ENCODE assay signal across 8 cellular contexts in the genomic region with DNA sequence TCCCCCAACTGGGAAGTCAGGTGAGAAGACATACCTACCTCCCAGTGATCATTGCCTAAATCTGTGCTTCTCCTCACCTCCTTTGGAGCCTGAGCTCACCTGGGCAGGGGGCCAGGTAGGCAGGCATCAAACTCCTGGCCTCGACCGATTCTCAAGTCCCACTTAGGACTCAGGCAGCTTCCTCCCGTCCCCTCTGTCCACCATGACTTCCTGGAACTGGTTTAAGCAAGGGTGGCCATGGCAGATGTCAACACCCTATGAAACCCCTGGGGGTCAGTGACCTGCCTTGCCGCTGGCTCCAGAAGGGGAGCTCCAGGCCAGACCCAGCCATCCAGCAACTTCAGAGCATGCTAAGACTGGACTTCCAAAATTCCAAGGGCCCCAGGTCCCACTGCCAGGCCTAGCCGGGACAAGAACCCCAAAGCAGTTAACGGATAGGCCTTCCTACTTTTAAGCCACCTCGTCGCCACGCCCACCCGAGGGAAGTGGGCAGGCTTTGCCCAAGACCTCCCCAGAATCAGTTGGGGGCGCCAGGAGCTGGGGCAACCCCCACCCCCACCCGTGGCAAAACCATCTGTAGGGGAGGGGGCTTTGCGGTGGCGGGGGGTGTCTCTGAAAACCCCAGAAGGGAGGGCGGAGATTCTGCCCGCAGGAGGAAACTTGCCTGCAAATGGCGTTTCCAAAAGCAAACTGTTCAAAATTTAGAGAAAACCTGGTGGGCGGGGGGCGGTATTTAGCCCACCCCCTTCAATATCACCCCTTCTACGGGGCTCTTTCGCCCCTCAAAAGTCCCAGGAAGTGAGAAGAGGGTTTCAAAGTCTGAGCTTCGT. TPM values are rescaled to one million over a fixed set of nuclear protein-coding genes. Genes with fewer than 3 reads are reported as not detected.
DNase-seq lines count a peak whose midpoint lies in the region; ATAC-seq, FAIRE-seq and TF ChIP-seq lines count a peak whose summit lies in the region.

No MANE protein-coding gene starts in this region.

- H3K27ac ChIP-seq in SU-DHL-6 (ENCODE audit: low read depth, low read length) (peak overlapping the region; percentile 62), astrocyte (ENCODE audit: low read depth, low read length) (peak overlapping the region; percentile 63), iPS DF 6.9 (ENCODE audit: low read length) (no peak overlapping the region), skeletal muscle tissue (ENCODE audit: low read depth, low read length) (peak overlapping the region; percentile 86)

- H3K79me2 ChIP-seq in SU-DHL-6 (ENCODE audit: insufficient read depth, low read length): peaks cover 5% of the 10 kb centered on the region; the same call in 1 of the 2 replicates
- peaks cover 50% of the 10 kb centered on the region for H3K79me2 ChIP-seq in astrocyte (ENCODE audit: insufficient read depth, low read length)

- H4K20me1 ChIP-seq in SU-DHL-6 (ENCODE audit: low read depth, low read length): no peaks in the 10 kb centered on the region
- H4K20me1 ChIP-seq in astrocyte (ENCODE audit: insufficient read depth, low read length): peaks cover 45% of the 10 kb centered on the region

- no peaks in the 10 kb centered on the region for H3F3A ChIP-seq in SU-DHL-6 (ENCODE audit: insufficient read depth)

- H3K4me3 Mint-ChIP-seq in astrocyte (ENCODE audit: unreplicated experiment): peak overlapping the region; percentile 93

- TF ChIP-seq CTCF in SU-DHL-6 (IDR thresholded peaks at IDR 0.05; ENCODE audit: insufficient read depth, low read length, poor library complexity, severe bottlenecking) (no peak), astrocyte (IDR thresholded peaks at IDR 0.05; ENCODE audit: insufficient read depth, low read depth, low read length) (no peak)

- no CpG with 5 or more reads among the region's 22 CpGs for WGBS in iPS DF 6.9 (ENCODE audit: insufficient coverage, insufficient read length)

- H3K36me3 ChIP-seq in SU-DHL-6 (ENCODE audit: low read length) (no peaks in the 10 kb centered on the region), astrocyte (ENCODE audit: insufficient read depth, low read length) (peaks cover 2% of the 10 kb centered on the region), iPS DF 6.9 (ENCODE audit: control insufficient read depth, insufficient read depth, low read length) (peaks cover 2% of the 10 kb centered on the region; the same call in 1 of the 2 replicates), skeletal muscle tissue (ENCODE audit: control insufficient read depth in 3 of 3, insufficient read depth in 3 of 3, low read length in 3 of 3) (peaks cover 0 to 2% (median 0%) of the 10 kb centered on the region in 3 donors)

- H3K27me3 ChIP-seq in SU-DHL-6 (ENCODE audit: low read length) (no peaks in the 10 kb centered on the region), astrocyte (ENCODE audit: insufficient read depth, low read length) (no peaks in the 10 kb centered on the region), iPS DF 6.9 (ENCODE audit: control insufficient read depth, insufficient read depth, low read length) (no peaks in the 10 kb centered on the region), skeletal muscle tissue (ENCODE audit: control insufficient read depth in 3 of 3, insufficient read depth in 3 of 3, low read length in 3 of 3) (no peaks in the 10 kb centered on the region)

- no peaks in the 10 kb centered on the region for H3K27me3 Mint-ChIP-seq in astrocyte (ENCODE audit: low read depth, unreplicated experiment)

- H3K9me2 ChIP-seq in SU-DHL-6 (replicated peaks; ENCODE audit: insufficient read depth, low read length): no peaks in the 10 kb centered on the region

- ATAC-seq in HG03565 (IDR thresholded peaks at IDR 0.05; ENCODE audit: unreplicated experiment): no peak
- ATAC-seq in HG02642 (IDR thresholded peaks at IDR 0.05; ENCODE audit: poor library complexity, unreplicated experiment): no peak

- H3K36me3 Mint-ChIP-seq in astrocyte (ENCODE audit: low read depth, unreplicated experiment): peaks cover 7% of the 10 kb centered on the region

- FAIRE-seq in astrocyte (lab: Jason Lieb, UNC): no peak

- H3K9me3 ChIP-seq in SU-DHL-6 (ENCODE audit: insufficient read depth, low read length): no peaks in the 10 kb centered on the region
- H3K9me3 ChIP-seq in astrocyte (ENCODE audit: insufficient read depth, low read depth, low read length): no peaks in the 10 kb centered on the region
- no peaks in the 10 kb centered on the region for H3K9me3 ChIP-seq in iPS DF 6.9 (ENCODE audit: control insufficient read depth, insufficient read depth, low read length)
- no peaks in the 10 kb centered on the region for H3K9me3 ChIP-seq in skeletal muscle tissue (ENCODE audit: control insufficient read depth in 3 of 3, low read length in 3 of 3)

- peak overlapping the region; percentile 75 for H3K27ac Mint-ChIP-seq in astrocyte (ENCODE audit: unreplicated experiment)

- H3K9me3 Mint-ChIP-seq in astrocyte (ENCODE audit: unreplicated experiment): no peaks in the 10 kb centered on the region

- peak overlapping the region; percentile 55 for H2AFZ ChIP-seq in SU-DHL-6 (ENCODE audit: low read depth, low read length, severe bottlenecking)
- no peak overlapping the region for H2AFZ ChIP-seq in astrocyte (ENCODE audit: low read depth, low read length)

- H3K9ac ChIP-seq in SU-DHL-6 (ENCODE audit: low read length): peak overlapping the region; percentile 77
- peak overlapping the region; percentile 87 for H3K9ac ChIP-seq in astrocyte (ENCODE audit: low read length)
- peak overlapping the region; percentile 83 to 89 (median 89) for H3K9ac ChIP-seq in skeletal muscle tissue (ENCODE audit: low read depth in 1 of 3, low read length in 3 of 3)

- peaks cover 4% of the 10 kb centered on the region for H3K4me1 Mint-ChIP-seq in astrocyte (ENCODE audit: low read depth, unreplicated experiment)

- peak overlapping the region; percentile 94 for H3K4me3 ChIP-seq in SU-DHL-6 (ENCODE audit: insufficient read depth, low read length, poor library complexity, severe bottlenecking)
- peak overlapping the region; percentile 87 for H3K4me3 ChIP-seq in astrocyte (ENCODE audit: insufficient read depth, low read depth, low read length)
- H3K4me3 ChIP-seq in iPS DF 6.9 (ENCODE audit: low read length): peak overlapping the region; percentile 64; the same call in 1 of the 2 replicates
- H3K4me3 ChIP-seq in skeletal muscle tissue (ENCODE audit: low read length in 3 of 3): peak overlapping the region; percentile 83 to 87 (median 84)

- H3K4me1 ChIP-seq in astrocyte (ENCODE audit: insufficient read depth, low read length) (peaks cover 17% of the 10 kb centered on the region), iPS DF 6.9 (ENCODE audit: control insufficient read depth, insufficient read depth, low read length) (no peaks in the 10 kb centered on the region), skeletal muscle tissue (ENCODE audit: control insufficient read depth in 3 of 3, insufficient read depth in 3 of 3, low read length in 3 of 3) (peaks cover 10 to 14% (median 14%) of the 10 kb centered on the region in 3 donors)

- DNase-seq in GM19238 (ENCODE audit: insufficient read length, low spot score) (peak; percentile 50), astrocyte (ENCODE audit: low read depth) (no peak), iPS DF 6.9 (ENCODE audit: low read depth, low spot score) (no peak), NCI-H187 treated with DMSO at 0.1 percent for 48 hours (lab: John Stamatoyannopoulos, UW) (no peak)

- H3K4me2 ChIP-seq in SU-DHL-6 (ENCODE audit: low read depth, low read length, poor library complexity, severe bottlenecking) (peak overlapping the region; percentile 87), astrocyte (ENCODE audit: low read length) (peak overlapping the region; percentile 97)

RNA-seq across cellular contexts. Expression of a gene that starts 0.7 kb away (rescaled TPM):
- total RNA-seq in astrocyte: 148 and 157 TPM in 2 replicates
- total RNA-seq in skeletal muscle tissue: 55.3 TPM

RNA-seq across cellular contexts. Expression of a gene that starts 35.3 kb away (rescaled TPM):
- total RNA-seq in astrocyte (10.0 TPM in 2 replicates), skeletal muscle tissue (1.6 TPM)

RNA-seq across cellular contexts. Expression of a gene that starts 35.9 kb away (rescaled TPM):
- total RNA-seq in astrocyte (not detected in 2 replicates), skeletal muscle tissue (under 0.01 TPM)

RNA-seq across cellular contexts. Expression of a gene that starts 42.5 kb away (rescaled TPM):
- 11.8 and 16.2 TPM in 2 replicates for total RNA-seq in astrocyte
- total RNA-seq in skeletal muscle tissue: 19.8 TPM
